ENCODE assay signal across 13 cellular contexts in genomic region chr6:113377362-113377942, GRCh38.
DNase-seq lines count a peak whose midpoint lies in the region; ATAC-seq lines count a peak whose summit lies in the region.
"Had no signal": no experiment of that assay in that cellular context is flagged by ENCODE, and none has a peak within 500 bp of the region (broad histone marks: within the 10 kb centered on the region; RNA-seq: fewer than 3 reads in every experiment).

No MANE protein-coding gene starts in this region.

- no peaks in the 10 kb centered on the region for H3K79me2 ChIP-seq in ACC112 (ENCODE audit: control insufficient read depth, insufficient read depth, low read length, unreplicated experiment)

- DNase-seq in SW480 (ENCODE audit: low spot score) (no peak), left ventricle myocardium superior (no peak), mucosa of gallbladder (ENCODE audit: low spot score) (no peak), NAMALWA (ENCODE audit: low spot score) (no peak)
- DNase-seq: activated CD8-positive, alpha-beta T cell treated with anti-CD3 and anti-CD28 coated beads for 36 hours; adrenal gland; DMS153; NCI-H1436 treated with DMSO at 0.1 percent for 48 hours had no signal

- H2AFZ ChIP-seq in ACC112 (ENCODE audit: low read length, unreplicated experiment) = peak overlapping the region; percentile 8

- ATAC-seq in GM19395 (IDR thresholded peaks at IDR 0.05; ENCODE audit: unreplicated experiment) (peak; percentile 71), HG02763 (IDR thresholded peaks at IDR 0.05; ENCODE audit: unreplicated experiment) (peak; percentile 46), HG03460 (IDR thresholded peaks at IDR 0.05; ENCODE audit: unreplicated experiment) (peak; percentile 50), left ventricle myocardium superior (no peak)
- ATAC-seq: activated CD8-positive, alpha-beta T cell treated with anti-CD3 and anti-CD28 coated beads for 36 hours had no signal

- no peak overlapping the region for H3K27ac ChIP-seq in ACC112 (ENCODE audit: low read depth, low read length)
- H3K27ac ChIP-seq: adrenal gland had no signal

- H3K36me3 ChIP-seq in ACC112 (ENCODE audit: insufficient read depth, low read length) = no peaks in the 10 kb centered on the region
- H3K36me3 ChIP-seq: adrenal gland had no signal

- no peak overlapping the region for H3K4me3 ChIP-seq in ACC112 (ENCODE audit: low read depth, low read length)
- H3K4me3 ChIP-seq: adrenal gland, lung had no signal

- H3K4me1 ChIP-seq in ACC112 (ENCODE audit: control insufficient read depth, insufficient read depth, low read length, unreplicated experiment) = peaks cover 31% of the 10 kb centered on the region

- intact Hi-C loops in left ventricle myocardium superior (cut with micrococcal nuclease) = no loop called here

- no peaks in the 10 kb centered on the region for H3K27me3 ChIP-seq in ACC112 (ENCODE audit: insufficient read depth, low read length)
- H3K27me3 ChIP-seq: adrenal gland had no signal
